ENCODE assay signal across 19 cellular contexts in genomic region chr11:42657169-42657568, GRCh38.
DNase-seq lines count a peak whose midpoint lies in the region; ATAC-seq and TF ChIP-seq lines count a peak whose summit lies in the region.
"Had no signal": no experiment of that assay in that cellular context is flagged by ENCODE, and none has a peak within 500 bp of the region (broad histone marks: within the 10 kb centered on the region; RNA-seq: fewer than 3 reads in every experiment).

No MANE protein-coding gene starts in this region.

- H3K27ac Mint-ChIP-seq in naive thymus-derived CD4-positive, alpha-beta T cell = no peak overlapping the region
- no peak overlapping the region for H3K27ac Mint-ChIP-seq in endothelial cell (ENCODE audit: unreplicated experiment)
- H3K27ac Mint-ChIP-seq: CD14-positive monocyte; CD8-positive, alpha-beta T cell; H9; IgD-negative memory B cell had no signal

- H3K4me1 Mint-ChIP-seq in naive thymus-derived CD4-positive, alpha-beta T cell = no peaks in the 10 kb centered on the region
- no peaks in the 10 kb centered on the region for H3K4me1 Mint-ChIP-seq in endothelial cell (ENCODE audit: unreplicated experiment)
- H3K4me1 Mint-ChIP-seq: CD14-positive monocyte, H9, IgD-negative memory B cell had no signal

- H3K9me3 ChIP-seq in naive thymus-derived CD4-positive, alpha-beta T cell (ENCODE audit: control insufficient read depth in 2 of 3, low read length in 3 of 3) = no peaks in the 10 kb centered on the region
- H3K9me3 ChIP-seq: A549, BLaER1 had no signal

- no peak overlapping the region for H3K4me3 ChIP-seq in naive thymus-derived CD4-positive, alpha-beta T cell (ENCODE audit: low read length)
- H3K4me3 ChIP-seq: A549, BLaER1 had no signal

- ATAC-seq in naive thymus-derived CD4-positive, alpha-beta T cell = no peak
- no peak for ATAC-seq in GM19397 (IDR thresholded peaks at IDR 0.05; ENCODE audit: unreplicated experiment)
- ATAC-seq: A549; CD8-positive, alpha-beta T cell; HepG2 had no signal

- intact Hi-C loops in naive thymus-derived CD4-positive, alpha-beta T cell (cut with micrococcal nuclease) = no loop called here

- no peaks in the 10 kb centered on the region for H3K36me3 Mint-ChIP-seq in naive thymus-derived CD4-positive, alpha-beta T cell
- no peaks in the 10 kb centered on the region for H3K36me3 Mint-ChIP-seq in endothelial cell (ENCODE audit: low read depth, unreplicated experiment)
- H3K36me3 Mint-ChIP-seq: CD14-positive monocyte; CD8-positive, alpha-beta T cell; IgD-negative memory B cell had no signal

- no peaks in the 10 kb centered on the region for H3K36me3 ChIP-seq in naive thymus-derived CD4-positive, alpha-beta T cell (ENCODE audit: control insufficient read depth in 2 of 3, insufficient read depth in 3 of 3, low read length in 3 of 3)
- H3K36me3 ChIP-seq: BLaER1 had no signal

- H3K27me3 Mint-ChIP-seq in naive thymus-derived CD4-positive, alpha-beta T cell = no peaks in the 10 kb centered on the region
- H3K27me3 Mint-ChIP-seq in endothelial cell (ENCODE audit: unreplicated experiment) = no peaks in the 10 kb centered on the region
- H3K27me3 Mint-ChIP-seq: IgD-negative memory B cell had no signal

- H3K27ac ChIP-seq in naive thymus-derived CD4-positive, alpha-beta T cell (ENCODE audit: low read depth, low read length) = no peak overlapping the region
- H3K27ac ChIP-seq: 22Rv1, A549, BLaER1 had no signal

- POLR2A ChIA-PET in naive thymus-derived CD4-positive, alpha-beta T cell (lab: Charles Lee) = no interaction called here

- CTCF ChIA-PET in naive thymus-derived CD4-positive, alpha-beta T cell (lab: Charles Lee) = no interaction called here

- no peak overlapping the region for H3K4me3 Mint-ChIP-seq in naive thymus-derived CD4-positive, alpha-beta T cell
- H3K4me3 Mint-ChIP-seq in endothelial cell (ENCODE audit: unreplicated experiment) = no peak overlapping the region
- H3K4me3 Mint-ChIP-seq: CD14-positive monocyte; CD8-positive, alpha-beta T cell; H9; IgD-negative memory B cell had no signal

- no peaks in the 10 kb centered on the region for H3K4me1 ChIP-seq in naive thymus-derived CD4-positive, alpha-beta T cell (ENCODE audit: control insufficient read depth in 2 of 2, insufficient read depth in 2 of 2, low read length in 2 of 2)
- H3K4me1 ChIP-seq: A549, BLaER1 had no signal

- peak; percentile 59 for DNase-seq in NCI-H82 (lab: John Stamatoyannopoulos, UW)
- DNase-seq in NCI-H82 treated with DMSO at 0.1 percent for 48 hours (lab: John Stamatoyannopoulos, UW; ENCODE audit: unreplicated experiment) = no peak
- DNase-seq in cerebellar cortex (ENCODE audit: low spot score) = peak; percentile 99
- DNase-seq in occipital lobe (lab: John Stamatoyannopoulos, UW) = peak; percentile 8
- no peak for DNase-seq in naive thymus-derived CD4-positive, alpha-beta T cell
- DNase-seq in endothelial cell (ENCODE audit: low spot score) = no peak
- DNase-seq: AML-193; Calu3; CD8-positive, alpha-beta T cell; GDM1; H9; KBM-7 had no signal

- TF ChIP-seq CTCF in endothelial cell (IDR thresholded peaks at IDR 0.05; ENCODE audit: unreplicated experiment) = no peak

- H3K27me3 ChIP-seq in naive thymus-derived CD4-positive, alpha-beta T cell (ENCODE audit: control insufficient read depth in 2 of 2, insufficient read depth in 2 of 2, low read length in 2 of 2) = no peaks in the 10 kb centered on the region
- H3K27me3 ChIP-seq: BLaER1 had no signal

- peaks cover 2 to 14% (median 6%) of the 10 kb centered on the region in 11 donors for H3K9me3 Mint-ChIP-seq in naive thymus-derived CD4-positive, alpha-beta T cell
- no peaks in the 10 kb centered on the region for H3K9me3 Mint-ChIP-seq in endothelial cell (ENCODE audit: unreplicated experiment)

Comparison
In these comparisons a context has a peak if more than half of its experiments do, and no peak if none do; other contexts are left out.
1. DNase-seq: peak in NCI-H82 (single experiment), cerebellar cortex (single experiment) and occipital lobe (single experiment); none in NCI-H82 treated with DMSO at 0.1 percent for 48 hours (single experiment), naive thymus-derived CD4-positive, alpha-beta T cell (0 of 9) and endothelial cell (single experiment).